Comparison of ENCODE assay signal across 15 cellular contexts in the genomic region with DNA sequence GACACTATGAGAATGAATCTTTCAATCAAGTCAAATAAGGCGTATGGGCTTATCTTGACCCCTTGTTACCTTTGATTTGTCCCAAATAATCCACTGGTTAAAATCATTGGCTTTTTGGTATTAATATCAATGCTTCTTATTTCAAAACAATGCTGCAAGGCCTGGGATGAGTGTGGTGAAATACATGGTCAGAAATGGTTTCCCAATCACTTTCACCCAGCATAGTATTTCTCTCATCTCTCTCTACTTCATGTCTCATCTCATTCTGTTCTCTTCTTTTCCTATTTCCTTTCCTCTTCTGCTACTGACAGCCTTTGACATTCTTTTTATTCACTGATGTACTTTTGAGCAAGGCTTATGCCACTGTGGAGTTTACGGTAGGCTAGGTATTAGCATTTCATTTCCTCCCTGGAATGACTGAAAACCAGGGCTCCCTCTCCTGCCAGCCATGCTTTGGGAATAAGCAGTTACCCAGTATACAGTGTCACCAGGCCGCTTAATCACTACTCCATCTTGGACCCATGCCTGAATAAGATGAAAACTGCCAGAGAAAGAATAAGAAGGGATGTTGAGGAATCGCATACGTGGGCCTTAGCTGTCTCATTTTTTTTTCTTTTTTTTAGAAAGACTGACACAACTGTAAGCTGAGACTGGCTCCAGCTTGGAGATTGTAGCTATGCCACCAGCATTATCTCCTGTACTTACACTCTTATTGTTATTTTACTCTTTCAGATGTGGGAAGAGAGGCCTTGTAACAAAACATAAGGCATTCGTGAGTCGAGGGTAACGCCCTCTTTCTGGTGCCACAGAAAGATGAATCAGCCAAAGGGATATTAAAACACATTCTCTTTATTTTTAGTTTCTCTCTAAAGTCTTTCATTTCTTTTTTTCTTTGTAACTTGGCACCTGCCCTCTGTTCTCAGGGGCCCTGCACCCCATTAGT. TPM values are rescaled to one million over a fixed set of nuclear protein-coding genes. Genes with fewer than 3 reads are reported as not detected.
DNase-seq lines count a peak whose midpoint lies in the region; ATAC-seq and TF ChIP-seq lines count a peak whose summit lies in the region.
"Had no signal": no experiment of that assay in that cellular context is flagged by ENCODE, and none has a peak within 500 bp of the region (broad histone marks: within the 10 kb centered on the region; RNA-seq: fewer than 3 reads in every experiment).

No MANE protein-coding gene starts in this region.

- H2BK20ac ChIP-seq in H9 (ENCODE audit: low read depth, low read length, poor library complexity, severe bottlenecking): no peak overlapping the region

- H3K36me3 Mint-ChIP-seq in H9 (ENCODE audit: insufficient read depth in 1 of 3, low read depth in 3 of 3): no peaks in the 10 kb centered on the region
- H3K36me3 Mint-ChIP-seq: stimulated activated effector memory CD8-positive, alpha-beta T cell treated with anti-CD3 and anti-CD28 coated beads, Interleukin-12 subunit alpha, Interleukin-12 subunit beta, amount 100 ng/mL, for 72 hours had no signal

- H2BK15ac ChIP-seq in H9 (ENCODE audit: low read depth, low read length): no peak overlapping the region

- H3K14ac ChIP-seq in H9 (ENCODE audit: insufficient read depth, low read length): no peak overlapping the region

- no peak overlapping the region; a peak in 1 of 7 replicates for H3K27ac Mint-ChIP-seq in H9
- H3K27ac Mint-ChIP-seq: stimulated activated effector memory CD8-positive, alpha-beta T cell treated with anti-CD3 and anti-CD28 coated beads, Interleukin-12 subunit alpha, Interleukin-12 subunit beta, amount 100 ng/mL, for 72 hours had no signal

- intact Hi-C loops in left lung (cut with DNase I) (no loop called here), testis (cut with DNase I; ENCODE audit: low total_unique reads) (no loop called here)

- no peak overlapping the region for H2AFZ ChIP-seq in H9 (ENCODE audit: low read length)

- H3K23me2 ChIP-seq in H9 (ENCODE audit: insufficient read length, low read depth, low read length, poor library complexity, severe bottlenecking): no peaks in the 10 kb centered on the region

- no peaks in the 10 kb centered on the region for H3K9me3 Mint-ChIP-seq in H9
- H3K9me3 Mint-ChIP-seq: activated T-cell treated with anti-CD3 and anti-CD28 coated beads, Interleukin-2, amount 50 U/mL, for 4 hours had no signal

- H4K91ac ChIP-seq in H9 (ENCODE audit: insufficient read length, low read depth, low read length): no peak overlapping the region

- H3K4me3 Mint-ChIP-seq in H9: no peak overlapping the region
- H3K4me3 Mint-ChIP-seq: activated T-cell treated with anti-CD3 and anti-CD28 coated beads, Interleukin-2, amount 50 U/mL, for 4 hours; neural crest cell; stimulated activated effector memory CD8-positive, alpha-beta T cell treated with anti-CD3 and anti-CD28 coated beads, Interleukin-12 subunit alpha, Interleukin-12 subunit beta, amount 100 ng/mL, for 72 hours had no signal

- no peak overlapping the region for H3K4me2 ChIP-seq in H9 (ENCODE audit: insufficient read depth, insufficient read length, low read length)

- H3K4me3 ChIP-seq in adipocyte (ENCODE audit: low read length) (peak overlapping the region; percentile 29), left lung (no peak overlapping the region), testis (no peak overlapping the region)

- H4K20me1 ChIP-seq in H9 (ENCODE audit: control insufficient read depth, insufficient read depth, insufficient read length): no peaks in the 10 kb centered on the region

- no peak overlapping the region for H3K56ac ChIP-seq in H9 (ENCODE audit: insufficient read length, low read depth, low read length)

- H3K27ac ChIP-seq in H9 (ENCODE audit: insufficient read length, low read depth, low read length): no peak overlapping the region
- H3K27ac ChIP-seq in left lung: peak overlapping the region in 1 of 2 donors; percentile 34
- H3K27ac ChIP-seq in testis: no peak overlapping the region
- H3K27ac ChIP-seq: brain microvascular endothelial cell had no signal

- H3K36me3 ChIP-seq in adipocyte (ENCODE audit: control insufficient read depth, insufficient read depth, low read length, severe bottlenecking) (no peaks in the 10 kb centered on the region), left lung (no peaks in the 10 kb centered on the region), testis (ENCODE audit: low read depth, missing control alignments) (no peaks in the 10 kb centered on the region)
- H3K36me3 ChIP-seq: brain microvascular endothelial cell had no signal

- H3K27me3 ChIP-seq in H9 (ENCODE audit: insufficient read depth, low read length) (no peaks in the 10 kb centered on the region), adipocyte (replicated peaks; ENCODE audit: control insufficient read depth, insufficient read depth, low read length) (no peaks in the 10 kb centered on the region), left lung (no peaks in the 10 kb centered on the region), testis (no peaks in the 10 kb centered on the region)
- H3K27me3 ChIP-seq: brain microvascular endothelial cell had no signal

- H3K4me1 ChIP-seq in H9 (ENCODE audit: insufficient read depth, low read length): peaks cover 3% of the 10 kb centered on the region; the same call in 1 of the 2 replicates
- H3K4me1 ChIP-seq in adipocyte (ENCODE audit: control insufficient read depth, insufficient read depth, low read length): peaks cover 57% of the 10 kb centered on the region
- peaks cover 0 to 3% of the 10 kb centered on the region in 2 donors for H3K4me1 ChIP-seq in left lung
- peaks cover 15% of the 10 kb centered on the region for H3K4me1 ChIP-seq in testis

- DNase-seq in H9: no peak
- DNase-seq in adipocyte (ENCODE audit: low read depth): peak; percentile 55
- peak; percentile 42 for DNase-seq in inferior parietal cortex (ENCODE audit: extremely low spot score)
- DNase-seq in stromal cell of bone marrow (ENCODE audit: low read depth): peak; percentile 69
- DNase-seq in T-helper 2 cell: no peak
- no peak for DNase-seq in left lung
- DNase-seq in testis: no peak
- DNase-seq: activated CD4-positive, CD25-positive, alpha-beta regulatory T cell treated with anti-CD3 and anti-CD28 coated beads, Interleukin-2, amount 50 U/mL, for 72 hours; activated T-cell treated with anti-CD3 and anti-CD28 coated beads, Interleukin-2, amount 50 U/mL, for 4 hours; brain microvascular endothelial cell; NCI-H1092 had no signal

- H3K79me2 ChIP-seq in H9 (ENCODE audit: insufficient read depth, low read length): no peaks in the 10 kb centered on the region

- H3K9me3 ChIP-seq in H9 (ENCODE audit: control insufficient read depth, low read depth, low read length): no peaks in the 10 kb centered on the region
- H3K9me3 ChIP-seq in adipocyte (ENCODE audit: control insufficient read depth, low read length): no peaks in the 10 kb centered on the region
- H3K9me3 ChIP-seq in left lung: no peaks in the 10 kb centered on the region
- H3K9me3 ChIP-seq in testis: no peaks in the 10 kb centered on the region

- H3K27me3 Mint-ChIP-seq in H9 (ENCODE audit: low read depth): no peaks in the 10 kb centered on the region

- H2BK5ac ChIP-seq in H9 (ENCODE audit: insufficient read length, low read length): no peak overlapping the region

- no peak overlapping the region for H3T11ph ChIP-seq in H9 (ENCODE audit: low read length)

- no peak for TF ChIP-seq POLR2A in testis (IDR thresholded peaks at IDR 0.05)

- no peak overlapping the region for H3K23ac ChIP-seq in H9 (ENCODE audit: insufficient read length, low read depth, low read length)

- H3K79me1 ChIP-seq in H9 (ENCODE audit: insufficient read depth, low read depth, low read length, poor library complexity, severe bottlenecking): no peaks in the 10 kb centered on the region

- TF ChIP-seq CTCF in H9 (conservative IDR thresholded peaks at IDR 0.05) (no peak), left lung (IDR thresholded peaks at IDR 0.05) (no peak), testis (IDR thresholded peaks at IDR 0.05) (no peak)

- no peak overlapping the region for H3K18ac ChIP-seq in H9 (ENCODE audit: insufficient read length, low read depth, low read length)

- H2BK12ac ChIP-seq in H9 (ENCODE audit: insufficient read length, low read depth, low read length): no peak overlapping the region

- WGBS in H9 (ENCODE audit: extremely low coverage, insufficient read length, low lambda C conversion rate): no CpG with 5 or more reads among the region's 8 CpGs
- WGBS in testis, 2 donors: 61% methylated on average over 8 of the region's 8 CpGs

- H4K5ac ChIP-seq in H9 (ENCODE audit: insufficient read length, low read depth, low read length): no peak overlapping the region

- H2BK120ac ChIP-seq in H9 (ENCODE audit: low read depth, low read length, poor library complexity, severe bottlenecking): no peak overlapping the region

- H3K4me1 Mint-ChIP-seq in H9: peaks cover 6 to 12% of the 10 kb centered on the region in 2 experiments
- H3K4me1 Mint-ChIP-seq: neural crest cell; stimulated activated effector memory CD8-positive, alpha-beta T cell treated with anti-CD3 and anti-CD28 coated beads, Interleukin-12 subunit alpha, Interleukin-12 subunit beta, amount 100 ng/mL, for 72 hours had no signal

- H3K9ac ChIP-seq in H9 (ENCODE audit: extremely low read depth, insufficient read length, low read length) (no peak overlapping the region), adipocyte (ENCODE audit: low read length) (peak overlapping the region; percentile 59)

- ATAC-seq in GM21576 (IDR thresholded peaks at IDR 0.05; ENCODE audit: unreplicated experiment) (no peak), left lung (no peak)
- ATAC-seq: activated T-cell treated with anti-CD3 and anti-CD28 coated beads, Interleukin-2, amount 50 U/mL, for 4 hours; stimulated activated effector memory CD8-positive, alpha-beta T cell treated with anti-CD3 and anti-CD28 coated beads, Interleukin-12 subunit alpha, Interleukin-12 subunit beta, amount 100 ng/mL, for 72 hours had no signal

- no peak overlapping the region for H2AK5ac ChIP-seq in H9 (ENCODE audit: insufficient read length, low read length)

- no peak overlapping the region for H3K4ac ChIP-seq in H9 (ENCODE audit: low read depth, low read length)

- H4K8ac ChIP-seq in H9 (replicated peaks; ENCODE audit: insufficient read length, low read depth, low read length): peak overlapping the region; percentile 84

RNA-seq across cellular contexts. Expression of a gene that starts 53.5 kb away (rescaled TPM):
- total RNA-seq in H9 (2021): not detected in 2 replicates
- 10 to 100 TPM; 57.1 to 99.9 TPM for total RNA-seq in left lung
- total RNA-seq in testis: 10 to 100 TPM; 16.9 to 50.9 TPM
- polyA plus RNA-seq in testis (ENCODE audit: insufficient read depth, low read depth, low replicate concordance): 16.2 TPM
- total RNA-seq: H1, neural crest cell had no signal
- polyA plus RNA-seq: H1 had no signal

Comparison
In these comparisons a context has a peak if more than half of its experiments do, and no peak if none do; other contexts are left out.
1. DNase-seq: peak in adipocyte (single experiment), inferior parietal cortex (single experiment) and stromal cell of bone marrow (single experiment); none in H9 (single experiment), T-helper 2 cell (0 of 5), left lung (0 of 2) and testis (single experiment).
2. RNA of a gene that starts 53.5 kb away (total RNA-seq): 57.1 to 99.9 TPM in left lung and 16.9 to 50.9 TPM in testis; not detected in H9; every median in the first group is over 10 times any median in the second.